In genomic region chr2:72759755-72760154, GRCh38 we compare ENCODE assay signal across 27 cellular contexts.
"Had no signal": no experiment of that assay in that cellular context is flagged by ENCODE, and none has a peak within 500 bp of the region (broad histone marks: within the 10 kb centered on the region; RNA-seq: fewer than 3 reads in every experiment).

No MANE protein-coding gene starts in this region.

- H3K27ac Mint-ChIP-seq: activated naive CD8-positive, alpha-beta T cell; dendritic cell treated with granulocyte-macrophage colony-stimulating factor and Interleukin-4, amounts not matched to agents 40 ng/mL and 50 ng/mL, for 4 days; endodermal cell; naive thymus-derived CD8-positive, alpha-beta T cell; T-helper 17 cell had no signal

- H3K4me1 ChIP-seq: parathyroid adenoma, transverse colon had no signal

- H3K4me1 Mint-ChIP-seq: central memory CD8-positive, alpha-beta T cell; naive thymus-derived CD8-positive, alpha-beta T cell; T-helper 17 cell had no signal

- H3K36me3 ChIP-seq: brain microvascular endothelial cell, lower lobe of right lung, transverse colon, WERI-Rb-1 had no signal

- H3K9me3 Mint-ChIP-seq: central memory CD8-positive, alpha-beta T cell had no signal

- H3K4me3 ChIP-seq: hepatocyte, lower lobe of right lung, psoas muscle, spleen, transverse colon had no signal

- H3K27me3 Mint-ChIP-seq: activated naive CD8-positive, alpha-beta T cell; central memory CD8-positive, alpha-beta T cell; naive thymus-derived CD8-positive, alpha-beta T cell; T-helper 17 cell had no signal

- H3K4me3 Mint-ChIP-seq: activated naive CD8-positive, alpha-beta T cell; central memory CD8-positive, alpha-beta T cell; dendritic cell treated with granulocyte-macrophage colony-stimulating factor and Interleukin-4, amounts not matched to agents 40 ng/mL and 50 ng/mL, for 4 days; endodermal cell; naive thymus-derived CD8-positive, alpha-beta T cell; neural crest cell; T-helper 17 cell had no signal

- H3K9ac ChIP-seq: parathyroid adenoma had no signal

- DNase-seq: activated CD4-positive, alpha-beta T cell treated with anti-CD3 and anti-CD28 coated beads for 48 hours; activated CD4-positive, alpha-beta T cell treated with anti-CD3 and anti-CD28 coated beads, Interleukin-2, amount 50 U/mL, for 48 hours; activated CD8-positive, alpha-beta memory T cell treated with anti-CD3 and anti-CD28 coated beads for 24 hours; activated effector memory CD4-positive, alpha-beta T cell treated with Interleukin-2 at 50 U/mL for 16 hours; activated naive CD4-positive, alpha-beta T cell treated with Interleukin-2 at 50 U/mL for 16 hours; amniotic stem cell; brain microvascular endothelial cell; endodermal cell; foreskin keratinocyte; lower lobe of right lung; mesenchymal stem cell; naive thymus-derived CD8-positive, alpha-beta T cell; nucleus accumbens; psoas muscle; spleen; stimulated activated naive CD4-positive, alpha-beta T cell treated with Interleukin-2 at 50 U/mL for 16 hours; T-helper 17 cell; T1000; transverse colon; WERI-Rb-1 had no signal

- H3K27me3 ChIP-seq: brain microvascular endothelial cell, foreskin keratinocyte, hepatocyte, spleen, transverse colon had no signal

- ATAC-seq: activated CD4-positive, CD25-positive, alpha-beta regulatory T cell treated with anti-CD3 and anti-CD28 coated beads, Interleukin-2, amount 50 U/mL, for 24 hours; foreskin keratinocyte; lower lobe of right lung; naive thymus-derived CD8-positive, alpha-beta T cell; psoas muscle; T-helper 17 cell had no signal

- H3K27ac ChIP-seq: brain microvascular endothelial cell, foreskin keratinocyte, hepatocyte, lower lobe of right lung, parathyroid adenoma, psoas muscle, spleen, transverse colon, WERI-Rb-1 had no signal
